8 cellular contexts compared by ENCODE assay signal in genomic region chr5:83368317-83368716, GRCh38.
A peak's percentile ranks its signal among the peaks of the same experiment; 100 is the strongest.
DNase-seq lines count a peak whose midpoint lies in the region; ATAC-seq, FAIRE-seq and TF ChIP-seq lines count a peak whose summit lies in the region.

No MANE protein-coding gene starts in this region.

- H3K4me3 ChIP-seq in bronchial epithelial cell (ENCODE audit: low read depth, low read length), result no peak overlapping the region

- TF ChIP-seq CTCF in bronchial epithelial cell (IDR thresholded peaks at IDR 0.05; ENCODE audit: insufficient read depth, low read length, severe bottlenecking), result no peak
- no peak for TF ChIP-seq CTCF in GM20000 (IDR thresholded peaks at IDR 0.05; ENCODE audit: extremely low read depth, missing control alignments)

- DNase-seq in bronchial epithelial cell (ENCODE audit: low read depth) (peak; percentile 65), smooth muscle cell of the brain vasculature (ENCODE audit: low read depth, low spot score) (peak; percentile 40), cerebellar cortex (ENCODE audit: low spot score) (no peak), cerebellar nuclear complex (lab: John Stamatoyannopoulos, UW) (no peak), frontal cortex (ENCODE audit: low spot score in 2 of 2) (no peak), GM20000 (ENCODE audit: low spot score) (no peak)

- H3K27me3 ChIP-seq in bronchial epithelial cell (ENCODE audit: control insufficient read depth, insufficient read depth, low read length), result no peaks in the 10 kb centered on the region

- ATAC-seq in GM19395 (IDR thresholded peaks at IDR 0.05; ENCODE audit: unreplicated experiment), result peak; percentile 39
- peak; percentile 48 for ATAC-seq in HG03432 (IDR thresholded peaks at IDR 0.05; ENCODE audit: unreplicated experiment)

- no peaks in the 10 kb centered on the region for H3K36me3 ChIP-seq in bronchial epithelial cell (ENCODE audit: control insufficient read depth, insufficient read depth, low read length)

- FAIRE-seq in bronchial epithelial cell (lab: Jason Lieb, UNC), result no peak
- FAIRE-seq in frontal cortex (lab: Jason Lieb, UNC), result no peak

Comparison
In these comparisons a context has a peak if more than half of its experiments do, and no peak if none do; other contexts are left out.
1. DNase-seq: peak in bronchial epithelial cell (single experiment) and smooth muscle cell of the brain vasculature (single experiment); none in cerebellar cortex (single experiment), cerebellar nuclear complex (0 of 2), frontal cortex (0 of 2) and GM20000 (single experiment).